Comparison of ENCODE assay signal across 10 cellular contexts in the genomic region with DNA sequence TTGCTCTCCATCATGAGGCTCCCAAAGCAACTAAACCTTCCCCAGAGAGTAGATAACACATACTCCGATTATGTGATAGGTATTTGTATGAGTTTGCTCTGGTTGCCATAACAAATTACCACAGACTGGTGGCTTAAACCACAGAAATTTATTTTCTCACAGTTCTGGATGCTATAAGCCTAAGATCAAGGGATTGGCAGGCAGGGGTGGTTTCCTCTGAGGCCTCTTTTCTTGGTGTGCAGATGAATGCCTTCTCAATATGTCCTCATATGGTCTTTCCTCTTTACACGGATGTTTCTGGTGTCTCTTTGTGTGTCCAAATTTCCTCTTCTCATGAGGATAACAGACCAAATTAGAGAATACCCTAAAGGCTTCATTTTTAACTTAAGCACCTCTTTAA.
A peak's percentile ranks its signal among the peaks of the same experiment; 100 is the strongest.
DNase-seq lines count a peak whose midpoint lies in the region; ATAC-seq lines count a peak whose summit lies in the region.
"Had no signal": no experiment of that assay in that cellular context is flagged by ENCODE, and none has a peak within 500 bp of the region (broad histone marks: within the 10 kb centered on the region; RNA-seq: fewer than 3 reads in every experiment).

No MANE protein-coding gene starts in this region.

- POLR2A ChIA-PET in CD4-positive, alpha-beta memory T cell (lab: Charles Lee; ENCODE audit: partially characterized antibody), result no interaction called here
- POLR2A ChIA-PET in naive thymus-derived CD4-positive, alpha-beta T cell (lab: Charles Lee), result interaction anchor here (0.6 kb wide), 1 partner anchor 43 kb away, joined by 3 read pairs; no protein-coding TSS in a partner anchor

- no peaks in the 10 kb centered on the region for H3K27me3 ChIP-seq in CD4-positive, alpha-beta memory T cell (ENCODE audit: insufficient read depth, low read length)
- H3K27me3 ChIP-seq in naive thymus-derived CD4-positive, alpha-beta T cell (ENCODE audit: control insufficient read depth in 2 of 2, insufficient read depth in 2 of 2, low read length in 2 of 2), result no peaks in the 10 kb centered on the region

- H3K27me3 Mint-ChIP-seq in CD4-positive, alpha-beta memory T cell, result peaks cover 0 to 3% of the 10 kb centered on the region in 2 donors
- peaks cover 0 to 5% (median 0%) of the 10 kb centered on the region in 5 donors for H3K27me3 Mint-ChIP-seq in naive thymus-derived CD4-positive, alpha-beta T cell

- no peaks in the 10 kb centered on the region for H3K36me3 ChIP-seq in CD4-positive, alpha-beta memory T cell (ENCODE audit: insufficient read depth, low read length)
- no peaks in the 10 kb centered on the region for H3K36me3 ChIP-seq in naive thymus-derived CD4-positive, alpha-beta T cell (ENCODE audit: control insufficient read depth in 2 of 3, insufficient read depth in 3 of 3, low read length in 3 of 3)

- peaks cover 2 to 17% (median 6%) of the 10 kb centered on the region in 8 donors for H3K9me3 Mint-ChIP-seq in CD4-positive, alpha-beta memory T cell
- H3K9me3 Mint-ChIP-seq in naive thymus-derived CD4-positive, alpha-beta T cell, result peaks cover under 1 to 27% (median 8%) of the 10 kb centered on the region in 11 donors

- intact Hi-C loops in CD4-positive, alpha-beta memory T cell (cut with micrococcal nuclease), result no loop called here
- intact Hi-C loops in naive thymus-derived CD4-positive, alpha-beta T cell (cut with micrococcal nuclease), result no loop called here
- intact Hi-C loops in sciatic nerve (cut with DNase I), result no loop called here

- H3K27ac ChIP-seq in CD4-positive, alpha-beta memory T cell (ENCODE audit: low read depth, low read length), result peak overlapping the region; percentile 27
- peak overlapping the region; percentile 62 for H3K27ac ChIP-seq in naive thymus-derived CD4-positive, alpha-beta T cell (ENCODE audit: low read depth, low read length)
- H3K27ac ChIP-seq: PC-9 had no signal

- DNase-seq in CD4-positive, alpha-beta memory T cell, result peak; percentile 67 to 90 (median 85)
- DNase-seq in NCI-H226 (peak; percentile 92), amniotic stem cell (lab: John Stamatoyannopoulos, UW) (no peak), sciatic nerve (ENCODE audit: low spot score) (no peak), COR-L47 (lab: John Stamatoyannopoulos, UW) (no peak)
- peak; percentile 11 for DNase-seq in activated gamma-delta T cell treated with anti-CD3 and anti-CD28 coated beads, Interleukin-2, amount 50 U/mL, for 16 hours (ENCODE audit: low read depth)
- peak in 7 of 9 donors; percentile 61 to 91 (median 84) for DNase-seq in naive thymus-derived CD4-positive, alpha-beta T cell
- DNase-seq: NCI-H1105 had no signal

- peaks cover 20 to 33% (median 25%) of the 10 kb centered on the region in 4 donors for H3K4me1 Mint-ChIP-seq in CD4-positive, alpha-beta memory T cell
- H3K4me1 Mint-ChIP-seq in naive thymus-derived CD4-positive, alpha-beta T cell, result peaks cover 8 to 52% (median 35%) of the 10 kb centered on the region in 7 donors

- H3K4me1 ChIP-seq in CD4-positive, alpha-beta memory T cell (ENCODE audit: insufficient read depth, low read length), result peaks cover 22% of the 10 kb centered on the region
- peaks cover 8 to 18% of the 10 kb centered on the region in 2 donors for H3K4me1 ChIP-seq in naive thymus-derived CD4-positive, alpha-beta T cell (ENCODE audit: control insufficient read depth in 2 of 2, insufficient read depth in 2 of 2, low read length in 2 of 2)

- CTCF ChIA-PET in CD4-positive, alpha-beta memory T cell (lab: Charles Lee; ENCODE audit: partially characterized antibody), result no interaction called here
- CTCF ChIA-PET in naive thymus-derived CD4-positive, alpha-beta T cell (lab: Charles Lee), result no interaction called here

- peaks cover 0 to 4% of the 10 kb centered on the region in 2 donors for H3K36me3 Mint-ChIP-seq in CD4-positive, alpha-beta memory T cell
- peaks cover 0 to 12% (median 10%) of the 10 kb centered on the region in 5 donors for H3K36me3 Mint-ChIP-seq in naive thymus-derived CD4-positive, alpha-beta T cell

- H3K27ac Mint-ChIP-seq in CD4-positive, alpha-beta memory T cell, result peak overlapping the region; percentile 88 to 100 (median 96)
- H3K27ac Mint-ChIP-seq in naive thymus-derived CD4-positive, alpha-beta T cell, result peak overlapping the region in 8 of 9 donors; percentile 85 to 99 (median 93)

- H3K4me3 ChIP-seq in CD4-positive, alpha-beta memory T cell (ENCODE audit: low read length in 2 of 2), result no peak overlapping the region
- no peak overlapping the region for H3K4me3 ChIP-seq in naive thymus-derived CD4-positive, alpha-beta T cell (ENCODE audit: low read length)
- H3K4me3 ChIP-seq: PC-9 had no signal

- ATAC-seq in naive thymus-derived CD4-positive, alpha-beta T cell, result peak; percentile 95
- ATAC-seq in sciatic nerve (no peak), GM19395 (IDR thresholded peaks at IDR 0.05; ENCODE audit: unreplicated experiment) (no peak)

- peak overlapping the region in 7 of 8 donors; percentile 29 to 87 (median 65) for H3K4me3 Mint-ChIP-seq in CD4-positive, alpha-beta memory T cell
- peak overlapping the region in 9 of 10 donors; percentile 8 to 74 (median 71) for H3K4me3 Mint-ChIP-seq in naive thymus-derived CD4-positive, alpha-beta T cell

- H3K9me3 ChIP-seq in CD4-positive, alpha-beta memory T cell (ENCODE audit: control insufficient read depth in 1 of 2, low read length in 2 of 2), result no peaks in the 10 kb centered on the region
- no peaks in the 10 kb centered on the region for H3K9me3 ChIP-seq in naive thymus-derived CD4-positive, alpha-beta T cell (ENCODE audit: control insufficient read depth in 2 of 3, low read length in 3 of 3)

Comparison
In these comparisons a context has a peak if more than half of its experiments do, and no peak if none do; other contexts are left out.
1. DNase-seq: peak in CD4-positive, alpha-beta memory T cell (5 of 5), NCI-H226 (single experiment), activated gamma-delta T cell treated with anti-CD3 and anti-CD28 coated beads, Interleukin-2, amount 50 U/mL, for 16 hours (single experiment) and naive thymus-derived CD4-positive, alpha-beta T cell (7 of 9); none in amniotic stem cell (single experiment), sciatic nerve (single experiment) and COR-L47 (single experiment).